Comparison of ENCODE assay signal across 7 cellular contexts in the genomic region with DNA sequence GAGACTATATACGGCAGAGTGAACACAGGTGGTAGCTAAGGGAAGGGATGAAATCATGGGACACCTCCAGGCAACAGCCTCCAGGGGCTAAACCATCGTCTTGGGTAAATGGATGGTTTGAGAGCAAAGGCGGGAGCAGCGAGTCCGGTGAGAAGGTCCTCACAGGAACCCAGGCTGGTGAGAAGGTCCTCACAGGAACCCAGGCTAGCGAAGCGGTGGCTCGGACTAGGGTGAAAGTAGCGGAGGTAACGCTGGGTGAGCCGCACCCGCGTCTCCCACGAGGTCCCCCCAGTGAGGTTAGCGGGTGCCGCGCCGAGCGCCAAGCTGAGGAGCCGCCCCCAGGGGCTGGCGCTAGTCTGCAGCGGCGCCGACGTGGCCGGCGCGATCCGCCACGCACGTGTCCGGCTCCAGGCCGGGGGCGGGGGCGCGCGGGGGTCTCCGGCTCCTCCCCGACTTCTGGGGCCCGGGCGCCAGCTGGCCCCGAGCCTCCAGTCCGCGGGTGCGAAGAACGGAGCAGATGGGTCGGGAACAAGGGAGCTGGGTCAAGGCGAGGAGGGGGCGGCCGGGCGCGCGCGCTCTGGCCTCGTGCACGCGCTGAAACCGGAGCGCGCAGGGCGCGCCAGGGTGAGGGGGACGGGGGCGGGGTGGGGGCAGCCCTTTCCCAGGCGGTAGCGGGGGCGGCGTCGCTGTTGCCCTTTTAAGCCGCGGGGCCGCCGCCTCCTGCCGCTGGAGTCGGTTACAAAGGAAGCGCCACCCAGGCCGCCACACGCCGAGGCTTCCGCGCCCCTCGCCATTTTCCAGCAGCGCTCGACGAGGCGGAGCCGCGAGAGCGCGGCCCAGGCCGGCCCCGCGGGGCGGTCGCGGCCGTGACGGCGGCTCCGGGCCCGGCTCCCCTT. TPM values are rescaled to one million over a fixed set of nuclear protein-coding genes. Genes with fewer than 3 reads are reported as not detected.
DNase-seq lines count a peak whose midpoint lies in the region; ATAC-seq and TF ChIP-seq lines count a peak whose summit lies in the region.

Gene UBE2Q2 (plus strand): TSS at position 726 of the 896 bp plus-strand sequence. CDS start 220 bp downstream, outside the sequence.

- H3K4me3 Mint-ChIP-seq in activated CD4-positive, alpha-beta T cell treated with anti-CD3 and anti-CD28 coated beads for 36 hours, result peak within 1 kb of the TSS; percentile 90

- peak; percentile 70 for DNase-seq in NCI-H226
- DNase-seq in activated CD4-positive, alpha-beta T cell treated with anti-CD3 and anti-CD28 coated beads for 36 hours, result peak; percentile 85
- DNase-seq in choroid plexus epithelial cell (ENCODE audit: low read depth), result peak; percentile 67
- peak; percentile 74 for DNase-seq in kidney tubule cell (ENCODE audit: low spot score)
- peak; percentile 66 to 70 for DNase-seq in stimulated activated CD4-positive, alpha-beta T cell treated with anti-CD3 and anti-CD28 coated beads, Interleukin-1b, Interleukin-23, amount 100 ng/mL, for 4 hours (ENCODE audit: low read depth in 2 of 2)

- no peak for TF ChIP-seq CTCF in choroid plexus epithelial cell (conservative IDR thresholded peaks at IDR 0.05; ENCODE audit: low read depth, low read length)

- H3K27me3 Mint-ChIP-seq in activated CD4-positive, alpha-beta T cell treated with anti-CD3 and anti-CD28 coated beads for 36 hours, result peaks cover 9% of the 10 kb centered on the region

- intact Hi-C loops in activated CD4-positive, alpha-beta T cell treated with anti-CD3 and anti-CD28 coated beads for 36 hours (cut with DNase I, micrococcal nuclease), result loop anchor here (2.0 to 5.0 kb wide), 4 partner anchors 62 to 469 kb away; partner anchors contain the start of genes ETFA (in 1 of the 2), SIN3A (in 1 of the 2) and SNUPN (in 1 of the 2)

- ATAC-seq in GM18502 (IDR thresholded peaks at IDR 0.05; ENCODE audit: poor library complexity, unreplicated experiment), result peak; percentile 52
- ATAC-seq in HG02970 (IDR thresholded peaks at IDR 0.05; ENCODE audit: low FRiP score, unreplicated experiment), result peak; percentile 39
- peak; percentile 63 for ATAC-seq in activated CD4-positive, alpha-beta T cell treated with anti-CD3 and anti-CD28 coated beads for 36 hours

- H3K4me3 ChIP-seq in choroid plexus epithelial cell (ENCODE audit: low read depth, low read length), result peak within 1 kb of the TSS; percentile 86

- peak within 1 kb of the TSS; percentile 83 for H3K27ac Mint-ChIP-seq in activated CD4-positive, alpha-beta T cell treated with anti-CD3 and anti-CD28 coated beads for 36 hours

- H3K4me1 Mint-ChIP-seq in activated CD4-positive, alpha-beta T cell treated with anti-CD3 and anti-CD28 coated beads for 36 hours, result peaks cover 34% of the 10 kb centered on the region

- POLR2A ChIA-PET in activated CD4-positive, alpha-beta T cell treated with anti-CD3 and anti-CD28 coated beads for 36 hours (lab: Charles Lee), result no interaction called here

- peaks cover 20% of the 10 kb centered on the region for H3K36me3 Mint-ChIP-seq in activated CD4-positive, alpha-beta T cell treated with anti-CD3 and anti-CD28 coated beads for 36 hours (ENCODE audit: low read depth)

- CTCF ChIA-PET in activated CD4-positive, alpha-beta T cell treated with anti-CD3 and anti-CD28 coated beads for 36 hours (lab: Charles Lee), result interaction anchor here (0.5 to 2.0 kb wide), 5 partner anchors 10 to 267 kb away, joined by 3 to 6 read pairs (median 3); no protein-coding TSS in a partner anchor

- no peaks in the 10 kb centered on the region for H3K9me3 Mint-ChIP-seq in activated CD4-positive, alpha-beta T cell treated with anti-CD3 and anti-CD28 coated beads for 36 hours (ENCODE audit: low read depth)

RNA-seq across cellular contexts. Expression of gene UBE2Q2, which starts in this region (rescaled TPM):
- total RNA-seq in activated CD4-positive, alpha-beta T cell treated with anti-CD3 and anti-CD28 coated beads for 36 hours, result 10 to 100 TPM; 14.9 to 15.1 TPM

Comparison
In these comparisons a context has a peak if more than half of its experiments do, and no peak if none do; other contexts are left out.
1. Peak in every context shown above with its lines: DNase-seq, ATAC-seq and H3K4me3 ChIP-seq.